9 cellular contexts compared by ENCODE assay signal in genomic region chr3:161854232-161854771, GRCh38.
DNase-seq lines count a peak whose midpoint lies in the region; FAIRE-seq and TF ChIP-seq lines count a peak whose summit lies in the region.
"Had no signal": no experiment of that assay in that cellular context is flagged by ENCODE, and none has a peak within 500 bp of the region (broad histone marks: within the 10 kb centered on the region; RNA-seq: fewer than 3 reads in every experiment).

No MANE protein-coding gene starts in this region.

- H3K27me3 Mint-ChIP-seq in HFFc6 (ENCODE audit: insufficient read depth): peaks cover 5% of the 10 kb centered on the region; the same call in 1 of the 2 replicates
- H3K27me3 Mint-ChIP-seq in type B pancreatic cell: peaks cover 11% of the 10 kb centered on the region
- H3K27me3 Mint-ChIP-seq: activated naive CD4-positive, alpha-beta T cell treated with anti-CD3 and anti-CD28 coated beads, Interleukin-2, amount 50 U/mL, for 24 hours had no signal

- H3K9me1 ChIP-seq in endothelial cell of umbilical vein (replicated peaks; ENCODE audit: control insufficient read depth, extremely low read depth, insufficient read depth, low read length): no peaks in the 10 kb centered on the region

- H3K4me3 ChIP-seq in endothelial cell of umbilical vein (replicated peaks in 1 of 3; ENCODE audit: insufficient read depth in 1 of 3, low read depth in 1 of 3, low read length in 3 of 3): no peak overlapping the region

- TF ChIP-seq CTCF in HFFc6 (IDR thresholded peaks at IDR 0.05) (peak; percentile 66), endothelial cell of umbilical vein (IDR thresholded peaks at IDR 0.05; ENCODE audit: extremely low read depth in 1 of 2, insufficient read depth in 1 of 2, low read depth in 1 of 2, low read length in 2 of 2) (no peak), type B pancreatic cell (conservative IDR thresholded peaks at IDR 0.05) (peak; percentile 61)

- H3K4me1 ChIP-seq in endothelial cell of umbilical vein (ENCODE audit: control insufficient read depth, extremely low read depth, insufficient read depth, low read length): no peaks in the 10 kb centered on the region

- no peak for TF ChIP-seq POLR2A in endothelial cell of umbilical vein (IDR thresholded peaks at IDR 0.05; ENCODE audit: low read depth, low read length)

- no peaks in the 10 kb centered on the region for H3K36me3 ChIP-seq in endothelial cell of umbilical vein (ENCODE audit: control insufficient read depth in 2 of 2, extremely low read depth in 1 of 2, insufficient read depth in 2 of 2, low read length in 2 of 2)

- H3K4me3 Mint-ChIP-seq in HFFc6 (no peak overlapping the region), type B pancreatic cell (no peak overlapping the region)
- H3K4me3 Mint-ChIP-seq: activated naive CD4-positive, alpha-beta T cell treated with anti-CD3 and anti-CD28 coated beads, Interleukin-2, amount 50 U/mL, for 24 hours had no signal

- H3K9me3 Mint-ChIP-seq in HFFc6: no peaks in the 10 kb centered on the region
- H3K9me3 Mint-ChIP-seq in type B pancreatic cell: no peaks in the 10 kb centered on the region
- H3K9me3 Mint-ChIP-seq: activated naive CD4-positive, alpha-beta T cell treated with anti-CD3 and anti-CD28 coated beads, Interleukin-2, amount 50 U/mL, for 24 hours had no signal

- CTCF ChIA-PET in endothelial cell of umbilical vein (lab: Charles Lee): interaction anchor here (0.7 to 1.6 kb wide), 3 partner anchors 10 to 71 kb away, joined by 3 read pairs; no protein-coding TSS in a partner anchor

- H3K27ac ChIP-seq in endothelial cell of umbilical vein (ENCODE audit: insufficient read depth, low read depth, low read length): peak overlapping the region; percentile 63

- H3K4me1 Mint-ChIP-seq in HFFc6 (ENCODE audit: low read depth) (peaks cover 17% of the 10 kb centered on the region), type B pancreatic cell (ENCODE audit: unreplicated experiment) (no peaks in the 10 kb centered on the region)
- H3K4me1 Mint-ChIP-seq: activated naive CD4-positive, alpha-beta T cell treated with anti-CD3 and anti-CD28 coated beads, Interleukin-2, amount 50 U/mL, for 24 hours had no signal

- intact Hi-C loops in endothelial cell of umbilical vein (cut with micrococcal nuclease): loop anchor here (1.0 to 5.0 kb wide), 5 partner anchors 36 to 1203 kb away; no protein-coding TSS in a partner anchor

- no peak overlapping the region for H3K9ac ChIP-seq in endothelial cell of umbilical vein (replicated peaks; ENCODE audit: extremely low read depth, insufficient read depth, low read length)

- H3K36me3 Mint-ChIP-seq in HFFc6 (ENCODE audit: low read depth): no peaks in the 10 kb centered on the region
- no peaks in the 10 kb centered on the region for H3K36me3 Mint-ChIP-seq in type B pancreatic cell

- DNase-seq in activated CD4-positive, alpha-beta T cell treated with anti-CD3 and anti-CD28 coated beads for 48 hours: peak; percentile 35
- DNase-seq in activated CD4-positive, alpha-beta T cell treated with anti-CD3 and anti-CD28 coated beads for 4 hours: no peak
- peak; percentile 21 for DNase-seq in HFFc6
- DNase-seq in NCI-H69 (lab: John Stamatoyannopoulos, UW): peak; percentile 48
- no peak for DNase-seq in endothelial cell of umbilical vein (ENCODE audit: low read depth, low spot score)
- peak; percentile 48 for DNase-seq in type B pancreatic cell (ENCODE audit: extremely low spot score, unreplicated experiment)
- DNase-seq in activated effector memory CD4-positive, alpha-beta T cell treated with Interleukin-2 at 50 U/mL for 16 hours: no peak
- no peak for DNase-seq in occipital lobe (lab: John Stamatoyannopoulos, UW)

- H3K4me2 ChIP-seq in endothelial cell of umbilical vein (ENCODE audit: insufficient read depth, low read length): no peak overlapping the region

- H4K20me1 ChIP-seq in endothelial cell of umbilical vein (replicated peaks; ENCODE audit: control insufficient read depth, extremely low read depth, insufficient read depth, low read length): no peaks in the 10 kb centered on the region

- BruUV-seq in endothelial cell of umbilical vein (replicated peaks; lab: Mats Ljungman, UMichigan): no TSS peak

- FAIRE-seq in endothelial cell of umbilical vein (lab: Jason Lieb, UNC): peak; percentile 37

- H3K27ac Mint-ChIP-seq in HFFc6 (peak overlapping the region; percentile 75), type B pancreatic cell (no peak overlapping the region)
- H3K27ac Mint-ChIP-seq: activated naive CD4-positive, alpha-beta T cell treated with anti-CD3 and anti-CD28 coated beads, Interleukin-2, amount 50 U/mL, for 24 hours had no signal

- no peaks in the 10 kb centered on the region for H3K9me3 ChIP-seq in endothelial cell of umbilical vein (replicated peaks; ENCODE audit: control insufficient read depth, insufficient read depth, low read length)

- no peaks in the 10 kb centered on the region for H3K27me3 ChIP-seq in endothelial cell of umbilical vein (ENCODE audit: control insufficient read depth in 2 of 2, insufficient read depth in 2 of 2, low read length in 2 of 2)

- POLR2A ChIA-PET in endothelial cell of umbilical vein (lab: Charles Lee): no interaction called here

- H2AFZ ChIP-seq in endothelial cell of umbilical vein (ENCODE audit: low read depth, low read length): peak overlapping the region; percentile 41

- dilution Hi-C loops in endothelial cell of umbilical vein (cut with MboI; ENCODE audit: extremely low pct_ligation_motif_present, low sequenced_read_pairs): no loop called here

- no peaks in the 10 kb centered on the region for H3K79me2 ChIP-seq in endothelial cell of umbilical vein (ENCODE audit: control insufficient read depth, insufficient read depth, low read length)

TF ChIP-seq in endothelial cell of umbilical vein, 7 proteins besides CTCF, POLR2A, EP300 and RAD21:
- peak; percentile 56 for TF ChIP-seq FOS (IDR thresholded peaks at IDR 0.05; ENCODE audit: borderline replicate concordance, insufficient read depth, low read length)
- no peak for TF ChIP-seq GATA2 (IDR thresholded peaks at IDR 0.05; ENCODE audit: insufficient read depth, insufficient read length, low read depth, low read length)
TF ChIP-seq in endothelial cell of umbilical vein: peak in this region for 1.

Comparison
In these comparisons a context has a peak if more than half of its experiments do, and no peak if none do; other contexts are left out.
1. DNase-seq: peak in activated CD4-positive, alpha-beta T cell treated with anti-CD3 and anti-CD28 coated beads for 48 hours (single experiment), HFFc6 (single experiment), NCI-H69 (single experiment) and type B pancreatic cell (single experiment); none in activated CD4-positive, alpha-beta T cell treated with anti-CD3 and anti-CD28 coated beads for 4 hours (0 of 2), endothelial cell of umbilical vein (single experiment), activated effector memory CD4-positive, alpha-beta T cell treated with Interleukin-2 at 50 U/mL for 16 hours (single experiment) and occipital lobe (single experiment).
2. CTCF ChIP-seq: peak in HFFc6 (single experiment) and type B pancreatic cell (single experiment); none in endothelial cell of umbilical vein (0 of 2).